In genomic region chr1:100353988-100354387, GRCh38 we compare ENCODE assay signal across 8 cellular contexts. TPM values are rescaled to one million over a fixed set of nuclear protein-coding genes. Genes with fewer than 3 reads are reported as not detected.
DNase-seq lines count a peak whose midpoint lies in the region; ATAC-seq, FAIRE-seq and TF ChIP-seq lines count a peak whose summit lies in the region.

No MANE protein-coding gene starts in this region.

- no peaks in the 10 kb centered on the region for H4K20me1 ChIP-seq in endothelial cell of umbilical vein (replicated peaks; ENCODE audit: control insufficient read depth, extremely low read depth, insufficient read depth, low read length)

- peak overlapping the region; percentile 93 for H3K9ac ChIP-seq in NT2/D1 (ENCODE audit: insufficient read length, low read depth)
- peak overlapping the region; percentile 95 for H3K9ac ChIP-seq in endothelial cell of umbilical vein (replicated peaks; ENCODE audit: extremely low read depth, insufficient read depth, low read length)

- no peaks in the 10 kb centered on the region for H3K27me3 ChIP-seq in NT2/D1 (ENCODE audit: insufficient read depth, insufficient read length)
- no peaks in the 10 kb centered on the region for H3K27me3 ChIP-seq in endothelial cell of umbilical vein (ENCODE audit: control insufficient read depth in 2 of 2, insufficient read depth in 2 of 2, low read length in 2 of 2)
- H3K27me3 ChIP-seq in prostate gland (replicated peaks; ENCODE audit: insufficient read depth) = no peaks in the 10 kb centered on the region

- POLR2A ChIA-PET in endothelial cell of umbilical vein (lab: Charles Lee) = interaction anchor here (1.2 kb wide), 1 partner anchor 105 kb away, joined by 3 read pairs; no protein-coding TSS in a partner anchor

- H3K27ac ChIP-seq in endothelial cell of umbilical vein (ENCODE audit: insufficient read depth, low read depth, low read length) (no peak overlapping the region), prostate gland (peak overlapping the region; percentile 92)

- TSS peak; percentile 24 for BruUV-seq in endothelial cell of umbilical vein (replicated peaks; lab: Mats Ljungman, UMichigan)

- peak overlapping the region; percentile 88 for H3K4me3 ChIP-seq in NT2/D1 (ENCODE audit: insufficient read length, low read depth)
- peak overlapping the region in 2 of 3 experiments; percentile 76 to 97 for H3K4me3 ChIP-seq in endothelial cell of umbilical vein (replicated peaks in 1 of 3; ENCODE audit: insufficient read depth in 1 of 3, low read depth in 1 of 3, low read length in 3 of 3)
- peak overlapping the region; percentile 71 to 83 for H3K4me3 ChIP-seq in prostate gland

- ATAC-seq in HG02763 (IDR thresholded peaks at IDR 0.05; ENCODE audit: unreplicated experiment) (no peak), HG02981 (IDR thresholded peaks at IDR 0.05; ENCODE audit: unreplicated experiment) (no peak)

- CTCF ChIA-PET in endothelial cell of umbilical vein (lab: Charles Lee) = interaction anchor here (1.1 to 5.0 kb wide), 9 partner anchors 9 to 515 kb away, joined by 3 to 34 read pairs (median 4); no protein-coding TSS in a partner anchor

- H3K36me3 ChIP-seq in NT2/D1 (ENCODE audit: insufficient read depth, insufficient read length, low read length) = no peaks in the 10 kb centered on the region
- peaks cover 0 to 2% of the 10 kb centered on the region in 2 experiments for H3K36me3 ChIP-seq in endothelial cell of umbilical vein (ENCODE audit: control insufficient read depth in 2 of 2, extremely low read depth in 1 of 2, insufficient read depth in 2 of 2, low read length in 2 of 2)
- H3K36me3 ChIP-seq in prostate gland = no peaks in the 10 kb centered on the region

- intact Hi-C loops in endothelial cell of umbilical vein (cut with micrococcal nuclease) = loop anchor here (2.0 to 5.0 kb wide), 5 partner anchors 47 to 538 kb away; partner anchors contain the start of gene EXTL2
- intact Hi-C loops in prostate gland (cut with DNase I) = loop anchor here (5.0 kb wide), 1 partner anchor 103 kb away; no protein-coding TSS in a partner anchor

- peak overlapping the region; percentile 88 for H3K4me2 ChIP-seq in endothelial cell of umbilical vein (ENCODE audit: insufficient read depth, low read length)

- H3K9me3 ChIP-seq in NT2/D1 (ENCODE audit: insufficient read depth, low read length) (no peaks in the 10 kb centered on the region), endothelial cell of umbilical vein (replicated peaks; ENCODE audit: control insufficient read depth, insufficient read depth, low read length) (no peaks in the 10 kb centered on the region), prostate gland (no peaks in the 10 kb centered on the region)

- no peak overlapping the region for H2AFZ ChIP-seq in endothelial cell of umbilical vein (ENCODE audit: low read depth, low read length)

- no peaks in the 10 kb centered on the region for H3K4me1 ChIP-seq in NT2/D1 (ENCODE audit: insufficient read depth, insufficient read length)
- peaks cover 31% of the 10 kb centered on the region for H3K4me1 ChIP-seq in endothelial cell of umbilical vein (ENCODE audit: control insufficient read depth, extremely low read depth, insufficient read depth, low read length)
- peaks cover 6% of the 10 kb centered on the region for H3K4me1 ChIP-seq in prostate gland (replicated peaks)

- peaks cover 26% of the 10 kb centered on the region for H3K79me2 ChIP-seq in endothelial cell of umbilical vein (ENCODE audit: control insufficient read depth, insufficient read depth, low read length)

- WGBS in prostate gland = 26% methylated on average over 1 of the region's 1 CpG

- H3K9me1 ChIP-seq in endothelial cell of umbilical vein (replicated peaks; ENCODE audit: control insufficient read depth, extremely low read depth, insufficient read depth, low read length) = no peaks in the 10 kb centered on the region

- dilution Hi-C loops in endothelial cell of umbilical vein (cut with MboI; ENCODE audit: extremely low pct_ligation_motif_present, low sequenced_read_pairs) = no loop called here

- peak; percentile 69 for FAIRE-seq in GM19239 (lab: Jason Lieb, UNC)
- FAIRE-seq in endothelial cell of umbilical vein (lab: Jason Lieb, UNC) = no peak

- in situ Hi-C loops in G401 (cut with HindIII; ENCODE audit: low sequenced_read_pairs) = no loop called here

- DNase-seq in GM19239 (ENCODE audit: insufficient read length, low spot score) = no peak
- no peak for DNase-seq in NT2/D1 (ENCODE audit: low read depth, low spot score)
- DNase-seq in endothelial cell of umbilical vein (ENCODE audit: low read depth, low spot score) = peak; percentile 31
- no peak for DNase-seq in prostate gland (ENCODE audit: low spot score)
- no peak for DNase-seq in NCI-H2029 (lab: John Stamatoyannopoulos, UW)
- no peak for DNase-seq in G401 (ENCODE audit: low spot score)

- TF ChIP-seq CTCF in endothelial cell of umbilical vein (IDR thresholded peaks at IDR 0.05; ENCODE audit: extremely low read depth in 1 of 2, insufficient read depth in 1 of 2, low read depth in 1 of 2, low read length in 2 of 2) (no peak), prostate gland (IDR thresholded peaks at IDR 0.05) (peak in 1 of 4 experiments; percentile 20)

- no peak for TF ChIP-seq POLR2A in endothelial cell of umbilical vein (IDR thresholded peaks at IDR 0.05; ENCODE audit: low read depth, low read length)
- TF ChIP-seq POLR2A in prostate gland (IDR thresholded peaks at IDR 0.05) = no peak

TF ChIP-seq in endothelial cell of umbilical vein, 7 proteins besides CTCF, POLR2A, EP300 and RAD21:
- TF ChIP-seq JUN (IDR thresholded peaks at IDR 0.05; ENCODE audit: borderline replicate concordance, insufficient read depth, insufficient read length, low read depth) (no peak), MYC (IDR thresholded peaks at IDR 0.05; ENCODE audit: low read depth, low read length) (no peak), POLR2AphosphoS5 (IDR thresholded peaks at IDR 0.05; ENCODE audit: insufficient read depth, low read depth, low read length) (no peak), EZH2 (IDR thresholded peaks at IDR 0.05; ENCODE audit: borderline replicate concordance, low read depth, low read length, severe bottlenecking) (no peak), MAX (IDR thresholded peaks at IDR 0.05; ENCODE audit: insufficient read depth, insufficient read length) (no peak), FOS (IDR thresholded peaks at IDR 0.05; ENCODE audit: borderline replicate concordance, insufficient read depth, low read length) (no peak), GATA2 (IDR thresholded peaks at IDR 0.05; ENCODE audit: insufficient read depth, insufficient read length, low read depth, low read length) (no peak)

RNA-seq across cellular contexts. Expression of gene CDC14A, which starts 1.7 kb away (rescaled TPM):
- total RNA-seq in endothelial cell of umbilical vein (13.8 and 13.9 TPM in 2 replicates), prostate gland (10 to 100 TPM; 25.7 to 39.2 TPM)
- polyA plus RNA-seq in endothelial cell of umbilical vein = 3.2 and 3.4 TPM in 2 replicates
- polyA plus RNA-seq in endothelial cell of umbilical vein (2011; cell fraction: cytosol; rRNA removed) = 3.6 and 3.9 TPM in 2 replicates
- 18.0 and 19.9 TPM in 2 replicates for polyA plus RNA-seq in endothelial cell of umbilical vein (2011; cell fraction: nucleus; rRNA removed)
- polyA plus RNA-seq in endothelial cell of umbilical vein (2012) = 4.8 and 5.2 TPM in 2 replicates
- polyA minus RNA-seq in endothelial cell of umbilical vein = 13.9 and 16.6 TPM in 2 replicates
- polyA minus RNA-seq in endothelial cell of umbilical vein (2011; cell fraction: cytosol; rRNA and poly(A)+ RNA removed) = 1.7 TPM
- 69.4 and 69.7 TPM in 2 replicates for polyA minus RNA-seq in endothelial cell of umbilical vein (2011; cell fraction: nucleus; rRNA and poly(A)+ RNA removed)
- total RNA-seq in G401 (2014; rRNA removed; shearing (Covaris generic)) = 4.1 and 9.9 TPM in 2 replicates
